Comparison of ENCODE assay signal across 8 cellular contexts in the genomic region with DNA sequence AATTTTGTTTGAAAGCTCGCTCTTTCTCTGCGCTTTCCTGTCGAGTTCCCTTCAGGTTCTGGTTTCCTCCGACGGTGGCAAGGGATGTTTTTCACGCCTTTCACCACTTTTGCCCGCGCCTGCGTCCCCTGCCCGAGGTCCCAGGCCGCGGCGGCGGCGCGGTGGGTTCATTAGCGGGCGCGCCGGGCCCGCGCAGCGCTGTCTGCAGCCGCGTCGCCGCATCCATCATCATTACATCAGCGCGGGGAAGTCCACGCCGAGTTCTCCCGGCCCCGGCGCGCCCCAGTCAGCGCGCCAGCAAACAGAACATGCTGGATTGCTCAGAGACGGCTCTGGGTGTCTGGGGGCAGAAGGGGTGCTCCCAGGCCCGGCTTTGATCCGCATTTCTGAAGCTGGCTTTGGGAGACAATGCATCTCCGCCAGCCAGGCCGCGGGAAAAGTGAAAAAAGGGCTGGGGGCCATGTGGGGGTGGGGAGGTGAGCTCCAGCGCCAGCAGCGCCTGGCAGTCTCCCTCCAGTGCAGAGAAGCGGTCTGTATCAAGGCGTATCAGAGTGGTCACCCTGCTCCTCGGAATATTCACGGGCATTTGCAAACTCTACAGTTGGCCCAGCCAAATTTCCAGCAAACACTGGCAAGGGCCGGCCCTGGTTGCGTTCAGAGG. TPM values are rescaled to one million over a fixed set of nuclear protein-coding genes. Genes with fewer than 3 reads are reported as not detected.
A peak's percentile ranks its signal among the peaks of the same experiment; 100 is the strongest.
DNase-seq lines count a peak whose midpoint lies in the region; ATAC-seq and TF ChIP-seq lines count a peak whose summit lies in the region.

No MANE protein-coding gene starts in this region.

- peak overlapping the region; percentile 47 to 51 for H3K4me3 ChIP-seq in gastroesophageal sphincter

- peak overlapping the region; percentile 64 for H3K4me3 Mint-ChIP-seq in progenitor cell of endocrine pancreas (ENCODE audit: low read depth)

- peak overlapping the region in 3 of 4 donors; percentile 39 to 72 (median 41) for H3K27ac ChIP-seq in gastroesophageal sphincter

- WGBS in gastroesophageal sphincter (ENCODE audit: low coverage in 1 of 2), 2 donors, result 9 to 30% methylated on average over 5 to 17 of the region's 51 CpGs

- peak; percentile 14 for DNase-seq in progenitor cell of endocrine pancreas (ENCODE audit: low spot score, unreplicated experiment)
- DNase-seq in COR-L47 (lab: John Stamatoyannopoulos, UW), result no peak
- DNase-seq in NCI-H2107 (lab: John Stamatoyannopoulos, UW), result no peak

- H3K4me1 ChIP-seq in gastroesophageal sphincter, result peaks cover 0 to 67% (median 11%) of the 10 kb centered on the region in 3 donors

- ATAC-seq in GM18907 (IDR thresholded peaks at IDR 0.05; ENCODE audit: unreplicated experiment), result peak; percentile 32
- ATAC-seq in HG03521 (IDR thresholded peaks at IDR 0.05; ENCODE audit: unreplicated experiment), result peak; percentile 18
- peak; percentile 70 for ATAC-seq in gastroesophageal sphincter
- ATAC-seq in GM18517 (IDR thresholded peaks at IDR 0.05; ENCODE audit: unreplicated experiment), result no peak
- ATAC-seq in GM19023 (IDR thresholded peaks at IDR 0.05; ENCODE audit: unreplicated experiment), result no peak

- no peaks in the 10 kb centered on the region for H3K36me3 Mint-ChIP-seq in progenitor cell of endocrine pancreas (ENCODE audit: insufficient read depth)

- H3K9me3 Mint-ChIP-seq in progenitor cell of endocrine pancreas (ENCODE audit: low read depth), result peaks cover 3% of the 10 kb centered on the region

- no peaks in the 10 kb centered on the region for H3K36me3 ChIP-seq in gastroesophageal sphincter

- no peak for TF ChIP-seq POLR2A in gastroesophageal sphincter (IDR thresholded peaks at IDR 0.05)

- no peak overlapping the region for H3K27ac Mint-ChIP-seq in progenitor cell of endocrine pancreas

- TF ChIP-seq CTCF in gastroesophageal sphincter (IDR thresholded peaks at IDR 0.05), result no peak
- no peak for TF ChIP-seq CTCF in progenitor cell of endocrine pancreas (IDR thresholded peaks at IDR 0.05; ENCODE audit: unreplicated experiment)

- peaks cover 90% of the 10 kb centered on the region for H3K27me3 Mint-ChIP-seq in progenitor cell of endocrine pancreas

- no peaks in the 10 kb centered on the region for H3K9me3 ChIP-seq in gastroesophageal sphincter

- no peak for TF ChIP-seq EP300 in gastroesophageal sphincter (IDR thresholded peaks at IDR 0.05)

- peaks cover 6% of the 10 kb centered on the region for H3K4me1 Mint-ChIP-seq in progenitor cell of endocrine pancreas (ENCODE audit: low read depth)

- H3K27me3 ChIP-seq in gastroesophageal sphincter, result no peaks in the 10 kb centered on the region

RNA-seq across cellular contexts. Expression of gene GLI3, which starts 8.9 kb away (rescaled TPM):
- total RNA-seq in gastroesophageal sphincter, result 10 to 100 TPM in 2 of 4 donors, 1 to 10 TPM in 2; 7.3 to 18.2 (median 12.6) TPM
- 9.0 and 15.0 TPM in 2 replicates for total RNA-seq in progenitor cell of endocrine pancreas

Comparison
In these comparisons a context has a peak if more than half of its experiments do, and no peak if none do; other contexts are left out.
1. ATAC-seq: peak in GM18907 (single experiment), HG03521 (single experiment) and gastroesophageal sphincter (single experiment); none in GM18517 (single experiment) and GM19023 (single experiment).